Comparison of ENCODE assay signal across 21 cellular contexts in genomic region chr14:84520711-84521338, GRCh38.
A peak's percentile ranks its signal among the peaks of the same experiment; 100 is the strongest.
DNase-seq lines count a peak whose midpoint lies in the region; ATAC-seq, FAIRE-seq and TF ChIP-seq lines count a peak whose summit lies in the region.
"Had no signal": no experiment of that assay in that cellular context is flagged by ENCODE, and none has a peak within 500 bp of the region (broad histone marks: within the 10 kb centered on the region; RNA-seq: fewer than 3 reads in every experiment).

No MANE protein-coding gene starts in this region.

- ATAC-seq in IMR-90 (ENCODE audit: low read depth) (no peak), GM18868 (IDR thresholded peaks at IDR 0.05; ENCODE audit: unreplicated experiment) (no peak), HG02884 (IDR thresholded peaks at IDR 0.05; ENCODE audit: unreplicated experiment) (no peak), GM21367 (IDR thresholded peaks at IDR 0.05; ENCODE audit: unreplicated experiment) (no peak)
- ATAC-seq: GM23338, HepG2 had no signal

- no peak overlapping the region for H4K8ac ChIP-seq in IMR-90 (ENCODE audit: low read depth in 2 of 2, low read length in 2 of 2)

- no peaks in the 10 kb centered on the region for H3K9me1 ChIP-seq in IMR-90 (ENCODE audit: insufficient read depth, low read length)

- dilution Hi-C loops in IMR-90 (cut with HindIII; ENCODE audit: low sequenced_read_pairs, unreplicated experiment) = no loop called here

- no CpG with 5 or more reads among the region's 1 CpG for WGBS in IMR-90 (ENCODE audit: extremely low coverage in 2 of 2, insufficient read length in 1 of 2), 2 experiments

- H3K36me3 ChIP-seq in IMR-90 (ENCODE audit: control insufficient read depth, insufficient read depth, low read length) = no peaks in the 10 kb centered on the region
- H3K36me3 ChIP-seq: MG63 had no signal

- POLR2A ChIA-PET in IMR-90 (lab: Charles Lee; ENCODE audit: unreplicated experiment) = no interaction called here

- no peak overlapping the region for H3K23ac ChIP-seq in IMR-90 (ENCODE audit: low read depth, low read length)

- no peak overlapping the region for H2BK20ac ChIP-seq in IMR-90 (ENCODE audit: low read depth, low read length)

- H4K91ac ChIP-seq in IMR-90 (ENCODE audit: insufficient read depth, low read depth, low read length) = no peak overlapping the region

- H3K18ac ChIP-seq in IMR-90 (ENCODE audit: low read depth, low read length) = no peak overlapping the region

- H3K79me1 ChIP-seq in IMR-90 (ENCODE audit: low read depth in 1 of 2, low read length in 2 of 2) = no peaks in the 10 kb centered on the region

- H2BK15ac ChIP-seq in IMR-90 (ENCODE audit: low read depth, low read length) = no peak overlapping the region

- no peak overlapping the region for H2AK9ac ChIP-seq in IMR-90 (replicated peaks; ENCODE audit: low read depth, low read length, poor library complexity)

- H3K56ac ChIP-seq in IMR-90 (ENCODE audit: extremely low read depth, insufficient read depth, low read length) = no peak overlapping the region

- CTCF ChIA-PET in IMR-90 (lab: Yijun Ruan, JAX) = interaction anchor here (1.0 kb wide), 1 partner anchor 11 kb away, joined by 3 read pairs; no protein-coding TSS in a partner anchor

- peaks cover 2% of the 10 kb centered on the region; the same call in 1 of the 2 replicates for H3K9me3 ChIP-seq in IMR-90 (ENCODE audit: control insufficient read depth, insufficient read depth, low read length)
- H3K9me3 ChIP-seq: MG63, SK-N-SH had no signal

- no peak overlapping the region for H4K5ac ChIP-seq in IMR-90 (ENCODE audit: low read depth, low read length)

- DNase-seq in ELF-1 (ENCODE audit: low read depth, low spot score) = peak; percentile 8
- DNase-seq in IMR-90 = peak; percentile 5
- DNase-seq in astrocyte of the spinal cord (ENCODE audit: low read depth, low spot score) = peak; percentile 6
- DNase-seq in iris pigment epithelial cell (ENCODE audit: low read depth) = peak; percentile 65
- DNase-seq in HTR-8/SVneo (ENCODE audit: insufficient read length, low spot score) = no peak
- DNase-seq: AML-193, DMS153, MG63, NCI-H1105, NCI-H1694, NCI-H2107, NCI-H2227 treated with DMSO at 0.1 percent for 48 hours, NCI-H526, SHP77, SK-N-SH had no signal

- no peak overlapping the region for H3K9ac ChIP-seq in IMR-90 (ENCODE audit: low read depth, low read length)
- H3K9ac ChIP-seq: KMS-11, SK-N-SH had no signal

- no peak overlapping the region for H3K27ac ChIP-seq in IMR-90 (ENCODE audit: insufficient read depth, low read length)
- H3K27ac ChIP-seq: KMS-11 had no signal

- H2BK120ac ChIP-seq in IMR-90 (ENCODE audit: low read depth, low read length) = no peak overlapping the region

- in situ Hi-C loops in IMR-90 (cut with MboI; ENCODE audit: low sequenced_read_pairs) = no loop called here
- in situ Hi-C loops in astrocyte of the spinal cord (cut with HindIII; ENCODE audit: low sequenced_read_pairs) = no loop called here

- no peak overlapping the region for H3K4me2 ChIP-seq in IMR-90 (ENCODE audit: low read depth, low read length)
- H3K4me2 ChIP-seq: GM23338, KMS-11, SK-N-SH had no signal

- H3K4ac ChIP-seq in IMR-90 (ENCODE audit: low read depth, low read length) = no peak overlapping the region

- no peaks in the 10 kb centered on the region for H3K4me1 ChIP-seq in IMR-90 (ENCODE audit: control insufficient read depth, insufficient read depth, low read length)

- no peak overlapping the region for H3K14ac ChIP-seq in IMR-90 (replicated peaks; ENCODE audit: low read depth, low read length)

- no peak overlapping the region for H2BK5ac ChIP-seq in IMR-90 (ENCODE audit: low read depth, low read length, poor library complexity, severe bottlenecking)

- TF ChIP-seq CTCF in IMR-90 (conservative IDR thresholded peaks at IDR 0.05; ENCODE audit: low read depth, low read length) (no peak), astrocyte of the spinal cord (IDR thresholded peaks at IDR 0.05; ENCODE audit: low read depth, low read length) (no peak)

- TF ChIP-seq POLR2A in IMR-90 (IDR thresholded peaks at IDR 0.05; ENCODE audit: low read depth, low read length) = no peak

- no peak for FAIRE-seq in HTR-8/SVneo (lab: Jason Lieb, UNC)
- FAIRE-seq: HepG2 had no signal

- H2AFZ ChIP-seq in IMR-90 (replicated peaks; ENCODE audit: low read length, poor library complexity) = no peak overlapping the region
- H2AFZ ChIP-seq: GM23338 had no signal

- H3K27me3 ChIP-seq in IMR-90 (ENCODE audit: control insufficient read depth, insufficient read depth, low read length) = no peaks in the 10 kb centered on the region
- H3K27me3 ChIP-seq: MG63 had no signal

- no peak overlapping the region for H2AK5ac ChIP-seq in IMR-90 (ENCODE audit: low read depth, low read length)

- no peak for TF ChIP-seq RAD21 in IMR-90 (IDR thresholded peaks at IDR 0.05; ENCODE audit: low read length)

- intact Hi-C loops in IMR-90 (cut with micrococcal nuclease) = no loop called here

- no TSS peak for BruUV-seq in IMR-90 (replicated peaks; lab: Mats Ljungman, UMichigan)

- no peaks in the 10 kb centered on the region for H4K20me1 ChIP-seq in IMR-90 (ENCODE audit: insufficient read depth, low read length)

- H3K4me3 ChIP-seq in IMR-90 (ENCODE audit: insufficient read depth, low read depth, low read length) = no peak overlapping the region
- H3K4me3 ChIP-seq in astrocyte of the spinal cord (ENCODE audit: low read depth, low read length) = no peak overlapping the region
- H3K4me3 ChIP-seq: GM23338, MG63 had no signal

TF ChIP-seq in IMR-90, 13 proteins besides CTCF, POLR2A, EP300 and RAD21:
- TF ChIP-seq RFX5 (IDR thresholded peaks at IDR 0.05; ENCODE audit: low read depth, low read length) = no peak
- TF ChIP-seq USF2 (IDR thresholded peaks at IDR 0.05; ENCODE audit: low read depth, low read length) = no peak
- TF ChIP-seq CEBPB (IDR thresholded peaks at IDR 0.05; ENCODE audit: low read depth, low read length) = no peak
- no peak for TF ChIP-seq MAZ (IDR thresholded peaks at IDR 0.05; ENCODE audit: borderline replicate concordance, low read depth, low read length)
- TF ChIP-seq SMC3 (IDR thresholded peaks at IDR 0.05; ENCODE audit: low read depth, low read length) = no peak
- TF ChIP-seq MXI1 (IDR thresholded peaks at IDR 0.05; ENCODE audit: borderline replicate concordance, low read depth, low read length) = no peak
- TF ChIP-seq FOS (IDR thresholded peaks at IDR 0.05; ENCODE audit: low read depth, low read length) = no peak
- no peak for TF ChIP-seq RCOR1 (IDR thresholded peaks at IDR 0.05; ENCODE audit: insufficient replicate concordance, low read length)
- TF ChIP-seq, protein P1, sequence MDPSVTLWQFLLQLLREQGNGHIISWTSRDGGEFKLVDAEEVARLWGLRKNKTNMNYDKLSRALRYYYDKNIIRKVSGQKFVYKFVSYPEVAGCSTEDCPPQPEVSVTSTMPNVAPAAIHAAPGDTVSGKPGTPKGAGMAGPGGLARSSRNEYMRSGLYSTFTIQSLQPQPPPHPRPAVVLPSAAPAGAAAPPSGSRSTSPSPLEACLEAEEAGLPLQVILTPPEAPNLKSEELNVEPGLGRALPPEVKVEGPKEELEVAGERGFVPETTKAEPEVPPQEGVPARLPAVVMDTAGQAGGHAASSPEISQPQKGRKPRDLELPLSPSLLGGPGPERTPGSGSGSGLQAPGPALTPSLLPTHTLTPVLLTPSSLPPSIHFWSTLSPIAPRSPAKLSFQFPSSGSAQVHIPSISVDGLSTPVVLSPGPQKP (IDR thresholded peaks at IDR 0.05; ENCODE audit: borderline replicate concordance, low read depth, low read length) = no peak
- no peak for TF ChIP-seq MAFK (IDR thresholded peaks at IDR 0.05; ENCODE audit: low read depth, low read length)
- TF ChIP-seq CHD1 (IDR thresholded peaks at IDR 0.05; ENCODE audit: low read depth, low read length) = no peak
- TF ChIP-seq NFE2L2 (IDR thresholded peaks at IDR 0.05; ENCODE audit: low read depth, low read length) = no peak
- TF ChIP-seq BHLHE40 (IDR thresholded peaks at IDR 0.05; ENCODE audit: low read depth, low read length) = no peak
